In the genomic region with DNA sequence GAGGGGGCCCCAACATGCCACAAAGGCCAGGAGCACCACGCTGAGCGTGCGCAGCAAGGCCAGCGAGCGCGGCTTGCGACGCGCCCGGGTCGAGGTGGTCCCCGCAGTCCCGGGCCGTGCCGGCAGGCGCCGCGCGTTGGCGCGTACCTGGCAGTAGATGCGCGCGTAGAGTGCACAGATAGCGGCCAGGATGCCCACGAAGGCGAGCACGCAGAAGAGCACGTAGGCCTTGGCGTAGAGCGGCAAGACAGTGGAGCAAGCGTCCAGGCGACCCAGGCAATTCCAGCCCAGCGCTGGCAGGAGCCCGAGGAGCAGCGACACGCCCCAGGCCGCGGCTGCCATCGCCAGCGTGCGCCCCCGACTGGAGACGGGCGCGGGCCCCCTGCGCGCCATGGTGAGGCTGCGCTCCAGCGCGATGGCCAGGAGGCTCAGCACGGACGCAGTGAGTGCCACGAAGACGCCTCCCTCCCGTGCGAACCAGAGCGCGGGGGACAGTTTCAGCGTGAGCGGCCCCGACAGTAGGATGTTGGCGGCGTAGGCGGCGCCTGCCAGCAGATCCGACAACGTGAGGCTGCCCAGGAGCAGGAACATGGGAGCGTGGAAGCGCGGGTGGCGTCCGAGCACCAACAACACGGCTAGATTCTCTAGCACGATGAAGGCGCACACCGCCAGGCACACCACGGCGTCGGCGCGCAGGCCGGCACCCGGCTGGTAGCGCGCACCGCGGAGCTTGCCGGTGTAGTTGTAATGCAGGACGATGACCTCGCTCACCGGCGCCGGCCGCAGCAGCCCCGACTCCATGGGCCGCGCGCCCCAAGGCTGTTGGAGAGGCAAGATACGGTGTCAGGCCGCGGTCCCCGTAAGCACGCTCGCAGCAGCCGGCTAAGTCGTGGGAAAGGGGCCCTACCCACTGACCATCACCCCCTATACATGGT, we compare ENCODE assay signal across 8 cellular contexts. TPM values are rescaled to one million over a fixed set of nuclear protein-coding genes. Genes with fewer than 3 reads are reported as not detected.
DNase-seq lines count a peak whose midpoint lies in the region; ATAC-seq and TF ChIP-seq lines count a peak whose summit lies in the region.
"Had no signal": no experiment of that assay in that cellular context is flagged by ENCODE, and none has a peak within 500 bp of the region (broad histone marks: within the 10 kb centered on the region; RNA-seq: fewer than 3 reads in every experiment).

No MANE protein-coding gene starts in this region.

- no peak overlapping the region for H3K4me3 Mint-ChIP-seq in HFFc6
- H3K4me3 Mint-ChIP-seq in activated T-cell treated with anti-CD3 and anti-CD28 coated beads, Interleukin-2, amount 50 U/mL, for 4 hours, result peak overlapping the region; percentile 72

- peak; percentile 15; the same call in 1 of the 2 replicates for TF ChIP-seq CTCF in HFFc6 (IDR thresholded peaks at IDR 0.05)

- no peak overlapping the region for H3K27ac Mint-ChIP-seq in HFFc6

- no peaks in the 10 kb centered on the region for H3K9me3 Mint-ChIP-seq in HFFc6
- H3K9me3 Mint-ChIP-seq in activated T-cell treated with anti-CD3 and anti-CD28 coated beads, Interleukin-2, amount 50 U/mL, for 4 hours, result no peaks in the 10 kb centered on the region

- ATAC-seq in activated T-cell treated with anti-CD3 and anti-CD28 coated beads, Interleukin-2, amount 50 U/mL, for 4 hours, result peak; percentile 74 to 75
- ATAC-seq: right cardiac atrium had no signal

- H3K4me1 Mint-ChIP-seq in HFFc6 (ENCODE audit: low read depth), result peaks cover 30% of the 10 kb centered on the region
- peaks cover 39% of the 10 kb centered on the region for H3K4me1 Mint-ChIP-seq in activated T-cell treated with anti-CD3 and anti-CD28 coated beads, Interleukin-2, amount 50 U/mL, for 4 hours (ENCODE audit: low read depth)

- H3K27me3 Mint-ChIP-seq in HFFc6 (ENCODE audit: insufficient read depth), result peaks cover 1% of the 10 kb centered on the region; the same call in 1 of the 2 replicates
- H3K27me3 Mint-ChIP-seq in activated T-cell treated with anti-CD3 and anti-CD28 coated beads, Interleukin-2, amount 50 U/mL, for 4 hours (ENCODE audit: low read depth), result peaks cover 55% of the 10 kb centered on the region

- peak overlapping the region; percentile 41 for H3K4me3 ChIP-seq in iPS-11a (ENCODE audit: low read depth, low read length)

- DNase-seq in HFFc6, result no peak
- DNase-seq in activated T-cell treated with anti-CD3 and anti-CD28 coated beads, Interleukin-2, amount 50 U/mL, for 4 hours, result peak; percentile 25
- DNase-seq in stimulated activated CD8-positive, alpha-beta memory T cell treated with anti-CD3 and anti-CD28 coated beads, Interleukin-15, amount 100 ng/mL, for 48 hours (ENCODE audit: low read depth in 2 of 2), result peak; percentile 34 to 51
- no peak for DNase-seq in RKO (ENCODE audit: low spot score)
- no peak for DNase-seq in NK-92 (lab: John Stamatoyannopoulos, UW; ENCODE audit: unreplicated experiment)
- no peak for DNase-seq in AML-193 (lab: John Stamatoyannopoulos, UW)

- H3K36me3 Mint-ChIP-seq in HFFc6 (ENCODE audit: low read depth), result no peaks in the 10 kb centered on the region
- H3K36me3 Mint-ChIP-seq in activated T-cell treated with anti-CD3 and anti-CD28 coated beads, Interleukin-2, amount 50 U/mL, for 4 hours (ENCODE audit: insufficient read depth), result no peaks in the 10 kb centered on the region

RNA-seq across cellular contexts. Expression of a gene that starts 2.8 kb away (rescaled TPM):
- total RNA-seq in HFFc6 (2021; fragmentation: NEBNext Ultra II Directional; extraction: Animal tissue kit (Norgen Biotek cat#: 25700)), result 1 to 10 TPM; 1.9 to 2.6 (median 2.4) TPM
- under 1 TPM; 0.15 to 0.27 (median 0.24) TPM for total RNA-seq in activated T-cell treated with anti-CD3 and anti-CD28 coated beads, Interleukin-2, amount 50 U/mL, for 4 hours

RNA-seq across cellular contexts. Expression of a gene that starts 11.3 kb away (rescaled TPM):
- total RNA-seq in HFFc6 (2021; fragmentation: NEBNext Ultra II Directional; extraction: Animal tissue kit (Norgen Biotek cat#: 25700)), result 10 to 100 TPM; 58.9 to 77.1 (median 67.2) TPM
- total RNA-seq in activated T-cell treated with anti-CD3 and anti-CD28 coated beads, Interleukin-2, amount 50 U/mL, for 4 hours, result 10 to 100 TPM; 89.9 to 98.7 (median 92.9) TPM

RNA-seq across cellular contexts. Expression of a gene that starts 29.2 kb away (rescaled TPM):
- total RNA-seq in HFFc6 (2021; fragmentation: NEBNext Ultra II Directional; extraction: Animal tissue kit (Norgen Biotek cat#: 25700)), result 10 to 100 TPM; 19.4 to 24.5 (median 22.5) TPM
- 10 to 100 TPM; 36.3 to 47.1 (median 39.9) TPM for total RNA-seq in activated T-cell treated with anti-CD3 and anti-CD28 coated beads, Interleukin-2, amount 50 U/mL, for 4 hours

RNA-seq across cellular contexts. Expression of a gene that starts 51.3 kb away (rescaled TPM):
- 10 to 100 TPM; 12.8 to 20.2 (median 17.5) TPM for total RNA-seq in HFFc6 (2021; fragmentation: NEBNext Ultra II Directional; extraction: Animal tissue kit (Norgen Biotek cat#: 25700))
- 10 to 100 TPM; 74.2 to 95.4 (median 87.4) TPM for total RNA-seq in activated T-cell treated with anti-CD3 and anti-CD28 coated beads, Interleukin-2, amount 50 U/mL, for 4 hours

RNA-seq across cellular contexts. Expression of a gene that starts 54.3 kb away (rescaled TPM):
- total RNA-seq in HFFc6 (2021; fragmentation: NEBNext Ultra II Directional; extraction: Animal tissue kit (Norgen Biotek cat#: 25700)), result 10 to 100 TPM in 5 of 6 experiments, 1 to 10 TPM in 1; 8.0 to 14.7 (median 13.2) TPM
- total RNA-seq in activated T-cell treated with anti-CD3 and anti-CD28 coated beads, Interleukin-2, amount 50 U/mL, for 4 hours, result 10 to 100 TPM; 15.3 to 19.8 (median 19.7) TPM

Comparison
In these comparisons a context has a peak if more than half of its experiments do, and no peak if none do; other contexts are left out.
1. DNase-seq: peak in activated T-cell treated with anti-CD3 and anti-CD28 coated beads, Interleukin-2, amount 50 U/mL, for 4 hours (single experiment) and stimulated activated CD8-positive, alpha-beta memory T cell treated with anti-CD3 and anti-CD28 coated beads, Interleukin-15, amount 100 ng/mL, for 48 hours (2 of 2); none in HFFc6 (single experiment), RKO (single experiment), NK-92 (single experiment) and AML-193 (0 of 2).